8 cellular contexts compared by ENCODE assay signal in genomic region chr1:52904590-52905375, GRCh38. TPM values are rescaled to one million over a fixed set of nuclear protein-coding genes. Genes with fewer than 3 reads are reported as not detected.
DNase-seq lines count a peak whose midpoint lies in the region; ATAC-seq and TF ChIP-seq lines count a peak whose summit lies in the region.

No MANE protein-coding gene starts in this region.

- H3K4me3 ChIP-seq in AG09309 (ENCODE audit: control insufficient read depth, low read depth, low read length) (no peak overlapping the region), mucosa of descending colon (no peak overlapping the region)

- TF ChIP-seq CTCF in AG09309 (IDR thresholded peaks at IDR 0.05; ENCODE audit: control insufficient read depth, insufficient read depth, low read depth, low read length, missing control alignments) (peak; percentile 48), mucosa of descending colon (IDR thresholded peaks at IDR 0.05) (no peak)

- H3K9me3 ChIP-seq in mucosa of descending colon = no peaks in the 10 kb centered on the region

- ATAC-seq in GM18502 (IDR thresholded peaks at IDR 0.05; ENCODE audit: poor library complexity, unreplicated experiment) = peak; percentile 53
- peak; percentile 66 for ATAC-seq in mucosa of descending colon
- ATAC-seq in GM18873 (IDR thresholded peaks at IDR 0.05; ENCODE audit: low FRiP score, unreplicated experiment) = no peak
- ATAC-seq in HG02973 (IDR thresholded peaks at IDR 0.05; ENCODE audit: unreplicated experiment) = no peak

- intact Hi-C loops in mucosa of descending colon (cut with DNase I, micrococcal nuclease) = no loop called here

- H3K4me1 ChIP-seq in mucosa of descending colon (ENCODE audit: low read depth) = no peaks in the 10 kb centered on the region

- no peaks in the 10 kb centered on the region for H3K36me3 ChIP-seq in mucosa of descending colon (ENCODE audit: low read depth)

- DNase-seq in AG09309 (ENCODE audit: low read depth) = no peak
- peak; percentile 44 for DNase-seq in NCI-H82 treated with DMSO at 0.1 percent for 48 hours (lab: John Stamatoyannopoulos, UW; ENCODE audit: unreplicated experiment)
- peak; percentile 34 for DNase-seq in astrocyte of the hippocampus (ENCODE audit: low read depth, low spot score)
- DNase-seq in mucosa of descending colon = peak in 2 of 3 donors; percentile 28 to 34
- no peak for DNase-seq in hypothalamus (lab: John Stamatoyannopoulos, UW)

RNA-seq across cellular contexts. Expression of gene ECHDC2, which starts 16.8 kb away (rescaled TPM):
- total RNA-seq in mucosa of descending colon = 100 to 1,000 TPM; 150 to 196 (median 162) TPM

RNA-seq across cellular contexts. Expression of gene SCP2, which starts 22.3 kb away (rescaled TPM):
- 100 to 1,000 TPM; 228 to 272 (median 267) TPM for total RNA-seq in mucosa of descending colon

Comparison
In these comparisons a context has a peak if more than half of its experiments do, and no peak if none do; other contexts are left out.
1. DNase-seq: peak in NCI-H82 treated with DMSO at 0.1 percent for 48 hours (single experiment), astrocyte of the hippocampus (single experiment) and mucosa of descending colon (2 of 3); none in AG09309 (single experiment) and hypothalamus (0 of 51).
2. ATAC-seq: peak in GM18502 (single experiment) and mucosa of descending colon (single experiment); none in GM18873 (single experiment) and HG02973 (single experiment).